20 cellular contexts compared by ENCODE assay signal in genomic region chr17:30894236-30894635, GRCh38. TPM values are rescaled to one million over a fixed set of nuclear protein-coding genes. Genes with fewer than 3 reads are reported as not detected.
DNase-seq lines count a peak whose midpoint lies in the region; ATAC-seq, FAIRE-seq and TF ChIP-seq lines count a peak whose summit lies in the region.
"Had no signal": no experiment of that assay in that cellular context is flagged by ENCODE, and none has a peak within 500 bp of the region (broad histone marks: within the 10 kb centered on the region; RNA-seq: fewer than 3 reads in every experiment).

No MANE protein-coding gene starts in this region.

- no peaks in the 10 kb centered on the region for H3K9me3 Mint-ChIP-seq in activated naive CD4-positive, alpha-beta T cell treated with anti-CD3 and anti-CD28 coated beads, Interleukin-2, amount 10 ng/mL, durations not matched to agents 7 days and 5 days
- no peaks in the 10 kb centered on the region for H3K9me3 Mint-ChIP-seq in CD8-positive, alpha-beta T cell
- H3K9me3 Mint-ChIP-seq: CD4-positive, alpha-beta memory T cell had no signal

- no peak for ATAC-seq in CD8-positive, alpha-beta T cell
- ATAC-seq in K562, result no peak
- no peak for ATAC-seq in GM21529 (IDR thresholded peaks at IDR 0.05; ENCODE audit: unreplicated experiment)
- no peak for ATAC-seq in GM21717 (IDR thresholded peaks at IDR 0.05; ENCODE audit: unreplicated experiment)
- ATAC-seq: HCT116 had no signal

- no peak for FAIRE-seq in K562 (lab: Jason Lieb, UNC)
- FAIRE-seq: D721Med, GM19239, H54 had no signal

- H3K36me3 ChIP-seq in CD8-positive, alpha-beta T cell (ENCODE audit: insufficient read depth, low read length), result peaks cover 11% of the 10 kb centered on the region
- H3K36me3 ChIP-seq in K562 (ENCODE audit: control insufficient read depth, insufficient read depth, low read length) (peaks cover 78% of the 10 kb centered on the region), uterus (no peaks in the 10 kb centered on the region)

- H3K9me1 ChIP-seq in K562 (ENCODE audit: control insufficient read depth, insufficient read depth, low read length), result no peaks in the 10 kb centered on the region

- BruUV-seq in K562 (replicated peaks; lab: Mats Ljungman, UMichigan), result TSS peak; percentile 37

- H4K20me1 ChIP-seq in K562 (replicated peaks; ENCODE audit: control insufficient read depth, insufficient read depth, low read length), result no peaks in the 10 kb centered on the region

- no peak for TF ChIP-seq RAD21 in K562 (CRISPR knock-in tag; conservative IDR thresholded peaks at IDR 0.05 in 1 of 2, IDR thresholded peaks at IDR 0.05 in 1 of 2)

- H3K4me2 ChIP-seq in K562 (ENCODE audit: insufficient read depth, low read length), result no peak overlapping the region

- no peak overlapping the region for H2AFZ ChIP-seq in K562 (ENCODE audit: low read depth, low read length)
- H2AFZ ChIP-seq: GM23248 had no signal

- no peaks in the 10 kb centered on the region for H3K9me3 ChIP-seq in CD8-positive, alpha-beta T cell (ENCODE audit: low read length)
- no peaks in the 10 kb centered on the region for H3K9me3 ChIP-seq in K562 (replicated peaks; ENCODE audit: control insufficient read depth, insufficient read depth, low read depth, low read length)
- H3K9me3 ChIP-seq in uterus, result no peaks in the 10 kb centered on the region

- no peak for TF ChIP-seq EP300 in K562 (IDR thresholded peaks at IDR 0.05; ENCODE audit: low read length)

- CTCF ChIA-PET in activated naive CD4-positive, alpha-beta T cell treated with anti-CD3 and anti-CD28 coated beads, Interleukin-2, amount 10 ng/mL, durations not matched to agents 7 days and 5 days (lab: Charles Lee), result interaction anchor here (0.7 kb wide), 1 partner anchor 549 kb away, joined by 3 read pairs; no protein-coding TSS in a partner anchor
- CTCF ChIA-PET in CD8-positive, alpha-beta T cell (lab: Charles Lee), result interaction anchor here (0.6 kb wide), 1 partner anchor 15 kb away, joined by 4 read pairs; no protein-coding TSS in a partner anchor
- CTCF ChIA-PET in K562 (lab: Yijun Ruan, JAX; ENCODE audit: low intra/inter-chr PET ratio), result no interaction called here

- no peak overlapping the region for H3K4me3 ChIP-seq in CD8-positive, alpha-beta T cell (ENCODE audit: low read depth, low read length)
- H3K4me3 ChIP-seq in K562, result no peak overlapping the region
- no peak overlapping the region for H3K4me3 ChIP-seq in uterus
- H3K4me3 ChIP-seq: GM23248 had no signal

- DNase-seq in activated naive CD4-positive, alpha-beta T cell treated with anti-CD3 and anti-CD28 coated beads, Interleukin-2, amount 10 ng/mL, durations not matched to agents 7 days and 5 days, result no peak
- no peak for DNase-seq in activated naive CD4-positive, alpha-beta T cell (lab: John Stamatoyannopoulos, UW)
- DNase-seq in CD8-positive, alpha-beta T cell, result no peak
- DNase-seq in K562 (ENCODE audit: extremely low read depth in 1 of 4, low spot score in 3 of 4), result no peak
- DNase-seq in uterus, result no peak
- DNase-seq: C1 segment of cervical spinal cord; CD4-positive, alpha-beta memory T cell; COR-L47; DND-41; GDM1; GM23248; IMR-90; KG1 had no signal

- POLR2A ChIA-PET in CD8-positive, alpha-beta T cell (lab: Charles Lee), result interaction anchor here (1.0 kb wide), 2 partner anchors 12 to 70 kb away, joined by 3 read pairs; partner anchors contain the start of genes CRLF3 and TEFM
- POLR2A ChIA-PET in K562 (lab: Yijun Ruan, JAX), result interaction anchor here (1.2 kb wide), 1 partner anchor 44 kb away, joined by 3 read pairs; no protein-coding TSS in a partner anchor

- H3K9ac ChIP-seq in K562 (ENCODE audit: insufficient read depth in 1 of 2, low read depth in 2 of 2, low read length in 2 of 2), result no peak overlapping the region
- H3K9ac ChIP-seq: GM23248 had no signal

- no peaks in the 10 kb centered on the region for H3K79me2 ChIP-seq in K562 (ENCODE audit: control insufficient read depth, insufficient read depth, low read length)

- no peak overlapping the region for H3K27ac ChIP-seq in CD8-positive, alpha-beta T cell (ENCODE audit: low read depth, low read length)
- H3K27ac ChIP-seq in K562 (ENCODE audit: extremely low read depth, low read depth, low read length), result no peak overlapping the region
- H3K27ac ChIP-seq in uterus, result no peak overlapping the region
- H3K27ac ChIP-seq: GM23248 had no signal

- no peak overlapping the region for H3K4me3 Mint-ChIP-seq in activated naive CD4-positive, alpha-beta T cell treated with anti-CD3 and anti-CD28 coated beads, Interleukin-2, amount 10 ng/mL, durations not matched to agents 7 days and 5 days
- no peak overlapping the region for H3K4me3 Mint-ChIP-seq in CD8-positive, alpha-beta T cell
- H3K4me3 Mint-ChIP-seq: B cell; CD4-positive, alpha-beta memory T cell had no signal

- H3K27me3 ChIP-seq in CD8-positive, alpha-beta T cell (ENCODE audit: insufficient read depth, low read length), result no peaks in the 10 kb centered on the region
- H3K27me3 ChIP-seq in K562 (ENCODE audit: control insufficient read depth in 2 of 2, insufficient read depth in 2 of 2, low read length in 2 of 2) (no peaks in the 10 kb centered on the region), uterus (no peaks in the 10 kb centered on the region)

- H3K36me3 Mint-ChIP-seq in activated naive CD4-positive, alpha-beta T cell treated with anti-CD3 and anti-CD28 coated beads, Interleukin-2, amount 10 ng/mL, durations not matched to agents 7 days and 5 days, result peaks cover 26% of the 10 kb centered on the region
- H3K36me3 Mint-ChIP-seq in CD8-positive, alpha-beta T cell, result peaks cover 23% of the 10 kb centered on the region

- no peaks in the 10 kb centered on the region for H3K4me1 ChIP-seq in CD8-positive, alpha-beta T cell (ENCODE audit: insufficient read depth, low read length)
- H3K4me1 ChIP-seq in K562 (replicated peaks in 1 of 2; ENCODE audit: control insufficient read depth in 2 of 2, insufficient read depth in 2 of 2, low read length in 2 of 2) (no peaks in the 10 kb centered on the region), uterus (no peaks in the 10 kb centered on the region)

- no peak for TF ChIP-seq POLR2A in K562 (conservative IDR thresholded peaks at IDR 0.05)
- TF ChIP-seq POLR2A in uterus (IDR thresholded peaks at IDR 0.05), result no peak

- peak overlapping the region; percentile 12 for H3K27ac Mint-ChIP-seq in activated naive CD4-positive, alpha-beta T cell treated with anti-CD3 and anti-CD28 coated beads, Interleukin-2, amount 10 ng/mL, durations not matched to agents 7 days and 5 days
- H3K27ac Mint-ChIP-seq in CD8-positive, alpha-beta T cell, result peak overlapping the region; percentile 4
- H3K27ac Mint-ChIP-seq: B cell had no signal

- intact Hi-C loops in CD8-positive, alpha-beta T cell (cut with DNase I, micrococcal nuclease), result loop anchor here in 1 of 2 experiments (1.0 kb wide), 1 partner anchor 46 kb away; no protein-coding TSS in a partner anchor
- intact Hi-C loops in K562 (cut with micrococcal nuclease) (no loop called here), uterus (cut with DNase I; ENCODE audit: low total_unique reads) (no loop called here)

- H3K27me3 Mint-ChIP-seq in activated naive CD4-positive, alpha-beta T cell treated with anti-CD3 and anti-CD28 coated beads, Interleukin-2, amount 10 ng/mL, durations not matched to agents 7 days and 5 days, result no peaks in the 10 kb centered on the region
- no peaks in the 10 kb centered on the region for H3K27me3 Mint-ChIP-seq in CD8-positive, alpha-beta T cell (ENCODE audit: low read depth)
- H3K27me3 Mint-ChIP-seq: B cell; CD4-positive, alpha-beta memory T cell had no signal

- H3K4me1 Mint-ChIP-seq in activated naive CD4-positive, alpha-beta T cell treated with anti-CD3 and anti-CD28 coated beads, Interleukin-2, amount 10 ng/mL, durations not matched to agents 7 days and 5 days, result no peaks in the 10 kb centered on the region
- no peaks in the 10 kb centered on the region for H3K4me1 Mint-ChIP-seq in CD8-positive, alpha-beta T cell (ENCODE audit: low read depth)
- H3K4me1 Mint-ChIP-seq: B cell had no signal

- TF ChIP-seq CTCF in CD8-positive, alpha-beta T cell (IDR thresholded peaks at IDR 0.05), result no peak
- TF ChIP-seq CTCF in K562 (IDR thresholded peaks at IDR 0.05 in 2 of 3, conservative IDR thresholded peaks at IDR 0.05 in 1 of 3; ENCODE audit: insufficient read depth in 2 of 3, low read depth in 1 of 3, low read length in 3 of 3) (no peak), uterus (IDR thresholded peaks at IDR 0.05) (no peak)

- WGBS in K562 (ENCODE audit: insufficient coverage, low coverage, missing lambda C conversion rate), result 98% methylated on average over 3 of the region's 3 CpGs

- in situ Hi-C loops in K562 (cut with MboI), result no loop called here

RNA-seq across cellular contexts. Expression of gene TEFM, which starts 11.8 kb away (rescaled TPM):
- 1 to 10 TPM; 8.4 to 8.9 TPM for total RNA-seq in CD8-positive, alpha-beta T cell
- 20.1 and 32.4 TPM in 2 replicates for total RNA-seq in K562 (2011; cell fraction: chromatin; rRNA removed; ENCODE audit: low replicate concordance)
- 9.5 and 11.2 TPM in 2 replicates for total RNA-seq in K562 (2011; cell fraction: nucleolus; rRNA removed)
- total RNA-seq in K562 (2011; cell fraction: nucleoplasm; rRNA removed), result 18.8 and 40.0 TPM in 2 replicates
- total RNA-seq in K562 (2014; rRNA removed), result 12.5 and 17.2 TPM in 2 replicates
- 29.7 and 37.7 TPM in 2 replicates for total RNA-seq in K562 (2014; rRNA removed; fragmentation: Illumina TruSeq; extraction: Trizol)
- total RNA-seq in K562 (2015; rRNA removed; fragmentation: Illumina TruSeq; extraction: Trizol), result 22.1 and 23.6 TPM in 2 replicates
- 16.1 and 17.1 TPM in 2 replicates for total RNA-seq in K562 (2021)
- polyA plus RNA-seq in K562 (2011; rRNA removed), result 13.3 and 23.3 TPM in 2 replicates
- polyA plus RNA-seq in K562 (2011; cell fraction: cytosol; rRNA removed), result 4.6 and 5.2 TPM in 2 replicates
- 7.7 and 8.2 TPM in 2 replicates for polyA plus RNA-seq in K562 (2011; cell fraction: nucleus; rRNA removed)
- 10.8 and 16.8 TPM in 2 replicates for polyA plus RNA-seq in K562 (2012)
- polyA plus RNA-seq in K562 (2014; fragmentation: Illumina TruSeq; extraction: Trizol), result 35.7 and 37.1 TPM in 2 replicates
- polyA plus RNA-seq in K562 (2014; fragmentation: Nextera tagmentation; extraction: Ambion mirVana), result 10 to 100 TPM; 59.2 to 60.3 TPM
- polyA plus RNA-seq in K562 (2014; rRNA removed), result 21.8 and 22.6 TPM in 2 replicates
- polyA minus RNA-seq in K562 (2011; rRNA and poly(A)+ RNA removed), result 8.6 and 9.7 TPM in 2 replicates
- polyA minus RNA-seq in K562 (2011; cell fraction: cytosol; rRNA and poly(A)+ RNA removed), result 3.7 and 5.8 TPM in 2 replicates
- 5.0 and 11.0 TPM in 2 replicates for polyA minus RNA-seq in K562 (2011; cell fraction: nucleus; rRNA and poly(A)+ RNA removed)
- 10 to 100 TPM in 3 of 4 donors, 1 to 10 TPM in 1; 7.4 to 47.4 (median 28.6) TPM for total RNA-seq in uterus

RNA-seq across cellular contexts. Expression of gene ADAP2, which starts 27.5 kb away (rescaled TPM):
- 1 to 10 TPM in 1 of 2 experiments, under 1 TPM in 1; 0.14 to 1.3 TPM for total RNA-seq in CD8-positive, alpha-beta T cell
- total RNA-seq in K562 (2011; cell fraction: chromatin; rRNA removed; ENCODE audit: low replicate concordance), result not detected in 2 replicates
- total RNA-seq in K562 (2011; cell fraction: nucleolus; rRNA removed), result 1.5 TPM in 1 of 2 replicates, not detected in the other
- 4.4 TPM in 1 of 2 replicates, not detected in the other for total RNA-seq in K562 (2011; cell fraction: nucleoplasm; rRNA removed)
- 0.73 TPM in 1 of 2 replicates, not detected in the other for total RNA-seq in K562 (2014; rRNA removed)
- 0.25 TPM in 1 of 2 replicates, not detected in the other for total RNA-seq in K562 (2014; rRNA removed; fragmentation: Illumina TruSeq; extraction: Trizol)
- total RNA-seq in K562 (2015; rRNA removed; fragmentation: Illumina TruSeq; extraction: Trizol), result not detected in 2 replicates
- 0.20 and 0.58 TPM in 2 replicates for total RNA-seq in K562 (2021)
- 0.06 TPM in 1 of 2 replicates, not detected in the other for polyA plus RNA-seq in K562 (2011; rRNA removed)
- 0.04 TPM in 1 of 2 replicates, not detected in the other for polyA plus RNA-seq in K562 (2011; cell fraction: cytosol; rRNA removed)
- 0.64 TPM in 1 of 2 replicates, not detected in the other for polyA plus RNA-seq in K562 (2011; cell fraction: nucleus; rRNA removed)
- 0.05 TPM in 1 of 2 replicates, not detected in the other for polyA plus RNA-seq in K562 (2012)
- polyA plus RNA-seq in K562 (2014; fragmentation: Illumina TruSeq; extraction: Trizol), result not detected in 2 replicates
- not detected for polyA plus RNA-seq in K562 (2014; fragmentation: Nextera tagmentation; extraction: Ambion mirVana)
- not detected in 2 replicates for polyA plus RNA-seq in K562 (2014; rRNA removed)
- polyA minus RNA-seq in K562 (2011; rRNA and poly(A)+ RNA removed), result 0.07 TPM in 1 of 2 replicates, not detected in the other
- not detected in 2 replicates for polyA minus RNA-seq in K562 (2011; cell fraction: cytosol; rRNA and poly(A)+ RNA removed)
- 0.94 TPM in 1 of 2 replicates, not detected in the other for polyA minus RNA-seq in K562 (2011; cell fraction: nucleus; rRNA and poly(A)+ RNA removed)
- 10 to 100 TPM in 3 of 4 donors, not detected in 1; 10.3 to 17.6 (median 10.9) TPM for total RNA-seq in uterus
- total RNA-seq: GM23248 had no signal
- polyA plus RNA-seq: CD4-positive, alpha-beta memory T cell had no signal
